ENCODE assay signal across 8 cellular contexts in genomic region chr21:32712043-32712442, GRCh38. TPM values are rescaled to one million over a fixed set of nuclear protein-coding genes. Genes with fewer than 3 reads are reported as not detected.
DNase-seq lines count a peak whose midpoint lies in the region; ATAC-seq and TF ChIP-seq lines count a peak whose summit lies in the region.

No MANE protein-coding gene starts in this region.

- no peaks in the 10 kb centered on the region for H3K36me3 ChIP-seq in psoas muscle (ENCODE audit: insufficient read depth in 1 of 2, low read depth in 1 of 2)

- H3K27me3 ChIP-seq in psoas muscle (ENCODE audit: insufficient read depth in 3 of 3, low read length in 2 of 3): no peaks in the 10 kb centered on the region

- peaks cover 12% of the 10 kb centered on the region for H3K4me1 Mint-ChIP-seq in activated naive CD8-positive, alpha-beta T cell treated with anti-CD3 and anti-CD28 coated beads, Interleukin-2, amount 10 ng/mL, durations not matched to agents 7 days and 5 days

- H3K4me3 Mint-ChIP-seq in activated naive CD8-positive, alpha-beta T cell treated with anti-CD3 and anti-CD28 coated beads, Interleukin-2, amount 10 ng/mL, durations not matched to agents 7 days and 5 days: no peak overlapping the region

- H3K4me1 ChIP-seq in psoas muscle: peaks cover 7% of the 10 kb centered on the region

- H3K27ac ChIP-seq in psoas muscle: no peak overlapping the region

- peaks cover 2% of the 10 kb centered on the region for H3K9me3 Mint-ChIP-seq in activated naive CD8-positive, alpha-beta T cell treated with anti-CD3 and anti-CD28 coated beads, Interleukin-2, amount 10 ng/mL, durations not matched to agents 7 days and 5 days

- H3K27ac Mint-ChIP-seq in activated naive CD8-positive, alpha-beta T cell treated with anti-CD3 and anti-CD28 coated beads, Interleukin-2, amount 10 ng/mL, durations not matched to agents 7 days and 5 days: no peak overlapping the region

- no peak overlapping the region for H3K4me3 ChIP-seq in psoas muscle

- no peak for DNase-seq in activated naive CD8-positive, alpha-beta T cell treated with anti-CD3 and anti-CD28 coated beads, Interleukin-2, amount 10 ng/mL, durations not matched to agents 7 days and 5 days
- DNase-seq in mesenteric fat pad (ENCODE audit: low spot score): no peak
- DNase-seq in anterior cingulate cortex (lab: John Stamatoyannopoulos, UW): no peak
- no peak for DNase-seq in NCI-H2171 (lab: John Stamatoyannopoulos, UW)
- no peak for DNase-seq in psoas muscle

- H3K9me3 ChIP-seq in psoas muscle: no peaks in the 10 kb centered on the region

- intact Hi-C loops in psoas muscle (cut with DNase I): no loop called here

- POLR2A ChIA-PET in activated naive CD8-positive, alpha-beta T cell treated with anti-CD3 and anti-CD28 coated beads, Interleukin-2, amount 10 ng/mL, durations not matched to agents 7 days and 5 days (lab: Charles Lee): interaction anchor here (0.5 to 1.3 kb wide), 3 partner anchors 16 to 184 kb away, joined by 3 to 5 read pairs (median 3); partner anchors contain the start of gene SYNJ1

- H3K36me3 Mint-ChIP-seq in activated naive CD8-positive, alpha-beta T cell treated with anti-CD3 and anti-CD28 coated beads, Interleukin-2, amount 10 ng/mL, durations not matched to agents 7 days and 5 days: peaks cover 11% of the 10 kb centered on the region

- no peaks in the 10 kb centered on the region for H3K27me3 Mint-ChIP-seq in activated naive CD8-positive, alpha-beta T cell treated with anti-CD3 and anti-CD28 coated beads, Interleukin-2, amount 10 ng/mL, durations not matched to agents 7 days and 5 days

- ATAC-seq in GM18508 (IDR thresholded peaks at IDR 0.05; ENCODE audit: insufficient read depth, unreplicated experiment) (peak; percentile 95), GM21381 (IDR thresholded peaks at IDR 0.05; ENCODE audit: unreplicated experiment) (peak; percentile 97), HG03354 (IDR thresholded peaks at IDR 0.05; ENCODE audit: poor library complexity, severe bottlenecking, unreplicated experiment) (peak; percentile 99), psoas muscle (no peak)
- peak; percentile 60 for ATAC-seq in activated naive CD8-positive, alpha-beta T cell treated with anti-CD3 and anti-CD28 coated beads, Interleukin-2, amount 10 ng/mL, durations not matched to agents 7 days and 5 days (ENCODE audit: low read depth)

- TF ChIP-seq CTCF in psoas muscle (IDR thresholded peaks at IDR 0.05): no peak

RNA-seq across cellular contexts. Expression of gene SYNJ1, which starts 15.8 kb away (rescaled TPM):
- 10 to 100 TPM; 17.9 to 20.4 TPM for total RNA-seq in activated naive CD8-positive, alpha-beta T cell treated with anti-CD3 and anti-CD28 coated beads, Interleukin-2, amount 10 ng/mL, durations not matched to agents 7 days and 5 days
- total RNA-seq in mesenteric fat pad (16.7 TPM), psoas muscle (10 to 100 TPM; 10.4 to 12.2 (median 11.5) TPM)
- polyA plus RNA-seq in psoas muscle: 10 to 100 TPM in 1 of 3 donors, 1 to 10 TPM in 2; 5.9 to 14.8 (median 8.3) TPM

RNA-seq across cellular contexts. Expression of gene PAXBP1, which starts 59.5 kb away (rescaled TPM):
- 10 to 100 TPM; 55.9 to 56.5 TPM for total RNA-seq in activated naive CD8-positive, alpha-beta T cell treated with anti-CD3 and anti-CD28 coated beads, Interleukin-2, amount 10 ng/mL, durations not matched to agents 7 days and 5 days
- total RNA-seq in mesenteric fat pad (30.3 TPM), psoas muscle (10 to 100 TPM in 3 of 4 donors, 1 to 10 TPM in 1; 9.6 to 18.7 (median 13.6) TPM)
- 10 to 100 TPM in 1 of 3 donors, 1 to 10 TPM in 2; 9.6 to 15.3 (median 10.0) TPM for polyA plus RNA-seq in psoas muscle

Comparison
In these comparisons a context has a peak if more than half of its experiments do, and no peak if none do; other contexts are left out.
1. ATAC-seq: peak in GM18508 (single experiment), GM21381 (single experiment), HG03354 (single experiment) and activated naive CD8-positive, alpha-beta T cell treated with anti-CD3 and anti-CD28 coated beads, Interleukin-2, amount 10 ng/mL, durations not matched to agents 7 days and 5 days (single experiment); none in psoas muscle (0 of 4).